7 cellular contexts compared by ENCODE assay signal in genomic region chr4:88803600-88804096, GRCh38.
DNase-seq lines count a peak whose midpoint lies in the region; ATAC-seq lines count a peak whose summit lies in the region.

No MANE protein-coding gene starts in this region.

- H3K27ac Mint-ChIP-seq in stimulated activated naive B cell treated with anti-CD40 and anti-IgM and Interleukin-4, amounts not matched to agents 10 μg/mL and 1 μg/mL and 100 μg/mL, for 72 hours = no peak overlapping the region

- H3K4me1 Mint-ChIP-seq in stimulated activated naive B cell treated with anti-CD40 and anti-IgM and Interleukin-4, amounts not matched to agents 10 μg/mL and 1 μg/mL and 100 μg/mL, for 72 hours = peaks cover 0 to 5% of the 10 kb centered on the region in 2 donors

- H3K27me3 Mint-ChIP-seq in stimulated activated naive B cell treated with anti-CD40 and anti-IgM and Interleukin-4, amounts not matched to agents 10 μg/mL and 1 μg/mL and 100 μg/mL, for 72 hours = no peaks in the 10 kb centered on the region

- H3K9me3 Mint-ChIP-seq in stimulated activated naive B cell treated with anti-CD40 and anti-IgM and Interleukin-4, amounts not matched to agents 10 μg/mL and 1 μg/mL and 100 μg/mL, for 72 hours = no peaks in the 10 kb centered on the region

- ATAC-seq in GM18858 (IDR thresholded peaks at IDR 0.05; ENCODE audit: unreplicated experiment) = peak; percentile 76
- peak; percentile 84 for ATAC-seq in HG02610 (IDR thresholded peaks at IDR 0.05; ENCODE audit: unreplicated experiment)
- peak; percentile 65 to 81 for ATAC-seq in stimulated activated naive B cell treated with anti-CD40 and anti-IgM and Interleukin-4, amounts not matched to agents 10 μg/mL and 1 μg/mL and 100 μg/mL, for 72 hours (replicated peaks)

- DNase-seq in NCI-H460 (ENCODE audit: extremely low read depth, low read depth) (peak; percentile 36), fibroblast of gingiva (ENCODE audit: low read depth) (peak; percentile 97), NCI-H510A (lab: John Stamatoyannopoulos, UW) (no peak), RPMI8226 (no peak)
- no peak for DNase-seq in stimulated activated naive B cell treated with anti-CD40 and anti-IgM and Interleukin-4, amounts not matched to agents 10 μg/mL and 1 μg/mL and 100 μg/mL, for 72 hours

- no peak overlapping the region for H3K4me3 Mint-ChIP-seq in stimulated activated naive B cell treated with anti-CD40 and anti-IgM and Interleukin-4, amounts not matched to agents 10 μg/mL and 1 μg/mL and 100 μg/mL, for 72 hours

- H3K36me3 Mint-ChIP-seq in stimulated activated naive B cell treated with anti-CD40 and anti-IgM and Interleukin-4, amounts not matched to agents 10 μg/mL and 1 μg/mL and 100 μg/mL, for 72 hours = no peaks in the 10 kb centered on the region

Comparison
In these comparisons a context has a peak if more than half of its experiments do, and no peak if none do; other contexts are left out.
1. DNase-seq: peak in NCI-H460 (single experiment) and fibroblast of gingiva (single experiment); none in stimulated activated naive B cell treated with anti-CD40 and anti-IgM and Interleukin-4, amounts not matched to agents 10 μg/mL and 1 μg/mL and 100 μg/mL, for 72 hours (single experiment), NCI-H510A (single experiment) and RPMI8226 (single experiment).
2. Peak in every context shown above with its lines, with median percentiles within 50 percentile points of each other: ATAC-seq.